ENCODE assay signal across 29 cellular contexts in genomic region chr10:64313967-64314366, GRCh38.
"Had no signal": no experiment of that assay in that cellular context is flagged by ENCODE, and none has a peak within 500 bp of the region (broad histone marks: within the 10 kb centered on the region; RNA-seq: fewer than 3 reads in every experiment).

No MANE protein-coding gene starts in this region.

- FAIRE-seq: colon, endometrium, kidney had no signal

- H3K27ac ChIP-seq: epithelial cell of prostate, esophagus squamous epithelium, gastrocnemius medialis, heart right ventricle, left lung, lower lobe of right lung had no signal

- H3K4me1 Mint-ChIP-seq: immature natural killer cell had no signal

- H3K4me3 Mint-ChIP-seq: dendritic cell treated with granulocyte-macrophage colony-stimulating factor and Interleukin-4, amounts not matched to agents 40 ng/mL and 50 ng/mL, for 4 days; effector memory CD8-positive, alpha-beta T cell; endodermal cell; immature natural killer cell; mesothelial cell of epicardium had no signal

- H3K27me3 ChIP-seq: esophagus squamous epithelium, gastrocnemius medialis, heart right ventricle, left lung had no signal

- H3K4me1 ChIP-seq: esophagus squamous epithelium, gastrocnemius medialis, heart right ventricle, left lung, lower lobe of right lung had no signal

- H3K9me3 ChIP-seq: esophagus squamous epithelium, gastrocnemius medialis, heart right ventricle, left lung, lower lobe of right lung, mucosa of descending colon had no signal

- H3K27me3 Mint-ChIP-seq: dendritic cell treated with granulocyte-macrophage colony-stimulating factor and Interleukin-4, amounts not matched to agents 40 ng/mL and 50 ng/mL, for 4 days; effector memory CD8-positive, alpha-beta T cell had no signal

- H3K27ac Mint-ChIP-seq: dendritic cell treated with granulocyte-macrophage colony-stimulating factor and Interleukin-4, amounts not matched to agents 40 ng/mL and 50 ng/mL, for 4 days; effector memory CD8-positive, alpha-beta T cell; endodermal cell; immature natural killer cell; mesothelial cell of epicardium had no signal

- H3K4me3 ChIP-seq: esophagus squamous epithelium, gastrocnemius medialis, heart right ventricle, left lung, lower lobe of right lung, mucosa of descending colon had no signal

- DNase-seq: cortex of kidney; effector CD8-positive, alpha-beta T cell; effector memory CD8-positive, alpha-beta T cell; endodermal cell; erythroblast; esophagus squamous epithelium; foreskin fibroblast; foreskin melanocyte; gastrocnemius medialis; glutamatergic neuron; head of caudate nucleus; heart right ventricle; hypothalamus; immature natural killer cell; islet precursor cell; kidney; kidney glomerular epithelial cell; left colon; left lung; left ventricle myocardium superior; lower lobe of right lung; mesenchymal stem cell; mucosa of descending colon had no signal

- H3K9me3 Mint-ChIP-seq: dendritic cell treated with granulocyte-macrophage colony-stimulating factor and Interleukin-4, amounts not matched to agents 40 ng/mL and 50 ng/mL, for 4 days; endodermal cell; mesothelial cell of epicardium had no signal

- H3K36me3 Mint-ChIP-seq: immature natural killer cell, mesothelial cell of epicardium had no signal

- H3K36me3 ChIP-seq: esophagus squamous epithelium, gastrocnemius medialis, heart right ventricle, left lung, lower lobe of right lung had no signal

- ATAC-seq: effector memory CD8-positive, alpha-beta T cell; esophagus mucosa; gastrocnemius medialis; heart right ventricle; left colon; left lung; left ventricle myocardium superior; lower lobe of right lung; mucosa of descending colon had no signal
